In the genomic region with DNA sequence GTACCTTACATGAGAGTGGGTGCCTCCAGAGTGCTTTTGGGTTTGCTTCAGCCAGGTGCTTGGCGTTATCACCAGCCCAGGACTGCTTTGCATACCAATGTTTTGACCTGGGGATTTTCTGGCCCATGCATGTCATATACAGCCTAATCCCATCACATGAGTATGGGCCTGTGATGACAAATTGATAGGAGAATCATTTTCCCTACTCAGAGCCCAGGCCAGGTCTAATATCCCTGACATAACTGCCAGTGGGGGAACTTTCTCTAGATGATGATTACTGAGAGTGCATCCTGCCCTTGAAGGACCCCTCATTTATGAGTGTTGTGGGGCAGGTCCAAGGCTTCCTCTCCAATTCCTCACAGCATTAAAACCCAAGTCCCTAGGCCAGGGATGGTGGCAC, we compare ENCODE assay signal across 1 cellular context.
TF ChIP-seq lines count a peak whose summit lies in the region.

No MANE protein-coding gene starts in this region.

TF ChIP-seq in GM23338, 12 proteins besides CTCF, POLR2A, EP300 and RAD21 (continued from another document):
- TF ChIP-seq, protein P1, sequence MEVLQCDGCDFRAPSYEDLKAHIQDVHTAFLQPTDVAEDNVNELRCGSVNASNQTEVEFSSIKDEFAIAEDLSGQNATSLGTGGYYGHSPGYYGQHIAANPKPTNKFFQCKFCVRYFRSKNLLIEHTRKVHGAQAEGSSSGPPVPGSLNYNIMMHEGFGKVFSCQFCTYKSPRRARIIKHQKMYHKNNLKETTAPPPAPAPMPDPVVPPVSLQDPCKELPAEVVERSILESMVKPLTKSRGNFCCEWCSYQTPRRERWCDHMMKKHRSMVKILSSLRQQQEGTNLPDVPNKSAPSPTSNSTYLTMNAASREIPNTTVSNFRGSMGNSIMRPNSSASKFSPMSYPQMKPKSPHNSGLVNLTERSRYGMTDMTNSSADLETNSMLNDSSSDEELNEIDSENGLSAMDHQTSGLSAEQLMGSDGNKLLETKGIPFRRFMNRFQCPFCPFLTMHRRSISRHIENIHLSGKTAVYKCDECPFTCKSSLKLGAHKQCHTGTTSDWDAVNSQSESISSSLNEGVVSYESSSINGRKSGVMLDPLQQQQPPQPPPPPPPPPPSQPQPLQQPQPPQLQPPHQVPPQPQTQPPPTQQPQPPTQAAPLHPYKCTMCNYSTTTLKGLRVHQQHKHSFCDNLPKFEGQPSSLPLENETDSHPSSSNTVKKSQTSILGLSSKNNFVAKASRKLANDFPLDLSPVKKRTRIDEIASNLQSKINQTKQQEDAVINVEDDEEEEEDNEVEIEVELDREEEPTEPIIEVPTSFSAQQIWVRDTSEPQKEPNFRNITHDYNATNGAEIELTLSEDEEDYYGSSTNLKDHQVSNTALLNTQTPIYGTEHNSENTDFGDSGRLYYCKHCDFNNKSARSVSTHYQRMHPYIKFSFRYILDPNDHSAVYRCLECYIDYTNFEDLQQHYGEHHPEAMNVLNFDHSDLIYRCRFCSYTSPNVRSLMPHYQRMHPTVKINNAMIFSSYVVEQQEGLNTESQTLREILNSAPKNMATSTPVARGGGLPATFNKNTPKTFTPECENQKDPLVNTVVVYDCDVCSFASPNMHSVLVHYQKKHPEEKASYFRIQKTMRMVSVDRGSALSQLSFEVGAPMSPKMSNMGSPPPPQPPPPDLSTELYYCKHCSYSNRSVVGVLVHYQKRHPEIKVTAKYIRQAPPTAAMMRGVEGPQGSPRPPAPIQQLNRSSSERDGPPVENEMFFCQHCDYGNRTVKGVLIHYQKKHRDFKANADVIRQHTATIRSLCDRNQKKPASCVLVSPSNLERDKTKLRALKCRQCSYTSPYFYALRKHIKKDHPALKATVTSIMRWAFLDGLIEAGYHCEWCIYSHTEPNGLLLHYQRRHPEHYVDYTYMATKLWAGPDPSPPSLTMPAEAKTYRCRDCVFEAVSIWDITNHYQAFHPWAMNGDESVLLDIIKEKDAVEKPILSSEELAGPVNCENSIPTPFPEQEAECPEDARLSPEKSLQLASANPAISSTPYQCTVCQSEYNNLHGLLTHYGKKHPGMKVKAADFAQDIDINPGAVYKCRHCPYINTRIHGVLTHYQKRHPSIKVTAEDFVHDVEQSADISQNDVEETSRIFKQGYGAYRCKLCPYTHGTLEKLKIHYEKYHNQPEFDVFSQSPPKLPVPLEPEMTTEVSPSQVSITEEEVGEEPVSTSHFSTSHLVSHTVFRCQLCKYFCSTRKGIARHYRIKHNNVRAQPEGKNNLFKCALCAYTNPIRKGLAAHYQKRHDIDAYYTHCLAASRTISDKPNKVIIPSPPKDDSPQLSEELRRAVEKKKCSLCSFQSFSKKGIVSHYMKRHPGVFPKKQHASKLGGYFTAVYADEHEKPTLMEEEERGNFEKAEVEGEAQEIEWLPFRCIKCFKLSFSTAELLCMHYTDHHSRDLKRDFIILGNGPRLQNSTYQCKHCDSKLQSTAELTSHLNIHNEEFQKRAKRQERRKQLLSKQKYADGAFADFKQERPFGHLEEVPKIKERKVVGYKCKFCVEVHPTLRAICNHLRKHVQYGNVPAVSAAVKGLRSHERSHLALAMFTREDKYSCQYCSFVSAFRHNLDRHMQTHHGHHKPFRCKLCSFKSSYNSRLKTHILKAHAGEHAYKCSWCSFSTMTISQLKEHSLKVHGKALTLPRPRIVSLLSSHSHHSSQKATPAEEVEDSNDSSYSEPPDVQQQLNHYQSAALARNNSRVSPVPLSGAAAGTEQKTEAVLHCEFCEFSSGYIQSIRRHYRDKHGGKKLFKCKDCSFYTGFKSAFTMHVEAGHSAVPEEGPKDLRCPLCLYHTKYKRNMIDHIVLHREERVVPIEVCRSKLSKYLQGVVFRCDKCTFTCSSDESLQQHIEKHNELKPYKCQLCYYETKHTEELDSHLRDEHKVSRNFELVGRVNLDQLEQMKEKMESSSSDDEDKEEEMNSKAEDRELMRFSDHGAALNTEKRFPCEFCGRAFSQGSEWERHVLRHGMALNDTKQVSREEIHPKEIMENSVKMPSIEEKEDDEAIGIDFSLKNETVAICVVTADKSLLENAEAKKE (CRISPR knock-in tag; IDR thresholded peaks at IDR 0.05), result no peak
- no peak for TF ChIP-seq ZNF331 (CRISPR knock-in tag; IDR thresholded peaks at IDR 0.05; ENCODE audit: low read depth)
